12 cellular contexts compared by ENCODE assay signal in the genomic region with DNA sequence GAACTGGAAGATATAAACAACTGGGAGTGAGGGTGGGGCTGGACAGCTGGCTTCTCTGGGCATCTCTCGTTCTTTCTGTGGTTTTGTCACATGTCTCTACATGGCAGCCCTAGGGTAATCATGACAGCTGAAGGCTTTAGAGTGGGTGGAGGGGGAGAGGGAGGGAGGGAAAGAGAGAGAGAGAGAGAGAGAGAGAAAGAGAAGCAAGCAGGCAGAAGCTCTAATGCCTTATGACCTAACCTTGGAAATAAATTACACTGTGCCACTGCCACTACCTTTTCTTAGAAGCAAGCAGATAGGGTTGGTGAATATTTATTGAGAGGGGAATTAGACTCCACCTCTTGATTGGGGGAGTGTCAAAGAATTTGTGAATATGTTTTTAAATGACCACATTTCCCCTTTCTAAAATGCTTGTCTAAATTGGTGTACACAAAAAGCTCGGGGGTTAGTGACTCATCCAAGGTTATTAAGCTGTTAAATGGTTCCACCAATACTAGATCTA.
DNase-seq lines count a peak whose midpoint lies in the region; ATAC-seq and TF ChIP-seq lines count a peak whose summit lies in the region.
"Had no signal": no experiment of that assay in that cellular context is flagged by ENCODE, and none has a peak within 500 bp of the region (broad histone marks: within the 10 kb centered on the region; RNA-seq: fewer than 3 reads in every experiment).

No MANE protein-coding gene starts in this region.

- no peaks in the 10 kb centered on the region for H4K20me1 ChIP-seq in MM.1S (ENCODE audit: insufficient read depth, low read length)

- H3K36me3 ChIP-seq in MM.1S (replicated peaks; ENCODE audit: insufficient read depth, low read length) = no peaks in the 10 kb centered on the region

- H3K27ac ChIP-seq in MM.1S (ENCODE audit: low read length) = peak overlapping the region; percentile 58; the same call in 1 of the 2 replicates

- peaks cover 20% of the 10 kb centered on the region for H3K4me1 ChIP-seq in MM.1S (ENCODE audit: low read length)

- H2AFZ ChIP-seq in MM.1S (ENCODE audit: low read length) = no peak overlapping the region

- no peak overlapping the region for H3K27ac Mint-ChIP-seq in stimulated activated naive B cell treated with anti-CD40 and anti-IgM and Interleukin-4, amounts not matched to agents 10 μg/mL and 1 μg/mL and 100 μg/mL, for 72 hours
- H3K27ac Mint-ChIP-seq: memory B cell; stimulated activated naive CD8-positive, alpha-beta T cell treated with anti-CD3 and anti-CD28 coated beads, Interleukin-15, Interleukin-2, amounts not matched to agents 100 ng/mL and 50 ng/mL, for 24 hours had no signal

- peak overlapping the region; percentile 22; the same call in 1 of the 2 replicates for H3K9ac ChIP-seq in MM.1S (ENCODE audit: low read length)

- peaks cover 23% of the 10 kb centered on the region for H3K79me2 ChIP-seq in MM.1S (ENCODE audit: low read length)

- no peaks in the 10 kb centered on the region for H3K36me3 Mint-ChIP-seq in stimulated activated naive B cell treated with anti-CD40 and anti-IgM and Interleukin-4, amounts not matched to agents 10 μg/mL and 1 μg/mL and 100 μg/mL, for 72 hours
- H3K36me3 Mint-ChIP-seq: memory B cell had no signal

- H3F3A ChIP-seq in MM.1S (ENCODE audit: insufficient read depth, low read length) = peaks cover 43% of the 10 kb centered on the region

- H3K4me1 Mint-ChIP-seq in stimulated activated naive B cell treated with anti-CD40 and anti-IgM and Interleukin-4, amounts not matched to agents 10 μg/mL and 1 μg/mL and 100 μg/mL, for 72 hours = peaks cover 8 to 15% of the 10 kb centered on the region in 2 donors
- H3K4me1 Mint-ChIP-seq: memory B cell had no signal

- H3K27me3 Mint-ChIP-seq in stimulated activated naive B cell treated with anti-CD40 and anti-IgM and Interleukin-4, amounts not matched to agents 10 μg/mL and 1 μg/mL and 100 μg/mL, for 72 hours = peaks cover 39 to 52% of the 10 kb centered on the region in 2 donors

- H3K9me3 ChIP-seq in MM.1S (replicated peaks; ENCODE audit: insufficient read depth, low read length) = no peaks in the 10 kb centered on the region
- H3K9me3 ChIP-seq: body of pancreas had no signal

- no peaks in the 10 kb centered on the region for H3K27me3 ChIP-seq in MM.1S (replicated peaks; ENCODE audit: insufficient read depth, low read length)
- H3K27me3 ChIP-seq: body of pancreas had no signal

- H3K9me3 Mint-ChIP-seq in stimulated activated naive B cell treated with anti-CD40 and anti-IgM and Interleukin-4, amounts not matched to agents 10 μg/mL and 1 μg/mL and 100 μg/mL, for 72 hours = no peaks in the 10 kb centered on the region
- H3K9me3 Mint-ChIP-seq: stimulated activated naive CD8-positive, alpha-beta T cell treated with anti-CD3 and anti-CD28 coated beads, Interleukin-15, Interleukin-2, amounts not matched to agents 100 ng/mL and 50 ng/mL, for 24 hours had no signal

- peak overlapping the region; percentile 65; the same call in 1 of the 2 replicates for H3K4me2 ChIP-seq in MM.1S (ENCODE audit: low read depth, low read length)

- no peak overlapping the region for H3K4me3 Mint-ChIP-seq in stimulated activated naive B cell treated with anti-CD40 and anti-IgM and Interleukin-4, amounts not matched to agents 10 μg/mL and 1 μg/mL and 100 μg/mL, for 72 hours
- H3K4me3 Mint-ChIP-seq: memory B cell; stimulated activated naive CD8-positive, alpha-beta T cell treated with anti-CD3 and anti-CD28 coated beads, Interleukin-15, Interleukin-2, amounts not matched to agents 100 ng/mL and 50 ng/mL, for 24 hours had no signal

- peak; percentile 33 to 43 for ATAC-seq in stimulated activated naive B cell treated with anti-CD40 and anti-IgM and Interleukin-4, amounts not matched to agents 10 μg/mL and 1 μg/mL and 100 μg/mL, for 72 hours (replicated peaks)
- ATAC-seq: body of pancreas had no signal

- DNase-seq in NCI-H82 (lab: John Stamatoyannopoulos, UW) = peak; percentile 22
- DNase-seq in NCI-H82 treated with DMSO at 0.1 percent for 48 hours (lab: John Stamatoyannopoulos, UW; ENCODE audit: unreplicated experiment) = no peak
- DNase-seq in MM.1S = peak; percentile 88
- DNase-seq in dedifferentiated amniotic fluid mesenchymal stem cell (ENCODE audit: extremely low spot score) = peak; percentile 48
- DNase-seq in stimulated activated naive B cell treated with anti-CD40 and anti-IgM and Interleukin-4, amounts not matched to agents 10 μg/mL and 1 μg/mL and 100 μg/mL, for 72 hours = no peak
- no peak for DNase-seq in amygdala (lab: John Stamatoyannopoulos, UW)
- DNase-seq in SHP77 (lab: John Stamatoyannopoulos, UW) = no peak
- no peak for DNase-seq in activated naive CD4-positive, alpha-beta T cell treated with Interleukin-2 at 50 U/mL for 16 hours
- DNase-seq: body of pancreas, NCI-H2081 had no signal

- TF ChIP-seq CTCF in MM.1S (IDR thresholded peaks at IDR 0.05; ENCODE audit: low read length) = no peak

- H3K9me2 ChIP-seq in MM.1S (replicated peaks; ENCODE audit: insufficient read depth, low read length) = no peaks in the 10 kb centered on the region

- H3K4me3 ChIP-seq in MM.1S (ENCODE audit: low read length) = no peak overlapping the region; the same call in 1 of the 2 replicates
- H3K4me3 ChIP-seq: body of pancreas had no signal

Comparison
In these comparisons a context has a peak if more than half of its experiments do, and no peak if none do; other contexts are left out.
1. DNase-seq: peak in NCI-H82 (single experiment), MM.1S (single experiment) and dedifferentiated amniotic fluid mesenchymal stem cell (single experiment); none in NCI-H82 treated with DMSO at 0.1 percent for 48 hours (single experiment), stimulated activated naive B cell treated with anti-CD40 and anti-IgM and Interleukin-4, amounts not matched to agents 10 μg/mL and 1 μg/mL and 100 μg/mL, for 72 hours (single experiment), amygdala (0 of 56), SHP77 (0 of 2) and activated naive CD4-positive, alpha-beta T cell treated with Interleukin-2 at 50 U/mL for 16 hours (single experiment).